ENCODE assay signal across 28 cellular contexts in the genomic region with DNA sequence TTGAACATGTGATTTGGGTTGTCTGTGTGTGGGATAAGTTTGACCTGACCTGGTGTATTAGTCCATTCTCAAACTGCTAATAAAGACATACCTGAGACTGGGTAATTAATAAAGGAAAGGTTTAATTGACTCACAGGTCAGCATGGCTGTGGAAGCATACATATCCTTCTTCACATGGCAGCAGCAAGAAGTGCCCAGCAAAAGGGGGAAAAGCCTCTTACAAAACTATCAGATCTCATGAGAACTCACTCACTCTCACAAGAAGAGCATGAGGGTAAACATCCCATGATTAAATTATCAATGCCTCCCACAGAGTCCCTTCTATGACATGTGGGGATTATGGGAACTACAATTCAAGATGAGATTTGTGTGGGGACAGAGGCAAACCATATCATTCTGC.
"Had no signal": no experiment of that assay in that cellular context is flagged by ENCODE, and none has a peak within 500 bp of the region (broad histone marks: within the 10 kb centered on the region; RNA-seq: fewer than 3 reads in every experiment).

No MANE protein-coding gene starts in this region.

- H3K27me3 ChIP-seq: ovary, right lobe of liver, sigmoid colon, stomach, thyroid gland, tibial nerve, upper lobe of left lung, vagina had no signal

- H3K9ac ChIP-seq: parathyroid adenoma had no signal

- ATAC-seq: natural killer cell treated with Interleukin-12 subunit alpha and Interleukin-12 subunit beta and Interleukin-15 and Interleukin-18, amount 100 ng/mL, for 72 hours; psoas muscle; right cardiac atrium; right lobe of liver; stimulated activated effector memory CD8-positive, alpha-beta T cell treated with anti-CD3 and anti-CD28 coated beads, Interleukin-12 subunit alpha, Interleukin-12 subunit beta, amount 100 ng/mL, for 72 hours; stimulated activated naive B cell treated with anti-CD40 and anti-IgM and Interleukin-4, amounts not matched to agents 10 μg/mL and 1 μg/mL and 100 μg/mL, for 72 hours had no signal

- H3K27ac Mint-ChIP-seq: natural killer cell treated with Interleukin-12 subunit alpha and Interleukin-12 subunit beta and Interleukin-15 and Interleukin-18, amount 100 ng/mL, for 72 hours; nephron progenitor cell; progenitor cell of endocrine pancreas; stimulated activated effector memory CD8-positive, alpha-beta T cell treated with anti-CD3 and anti-CD28 coated beads, Interleukin-12 subunit alpha, Interleukin-12 subunit beta, amount 100 ng/mL, for 72 hours; stimulated activated naive B cell treated with anti-CD40 and anti-IgM and Interleukin-4, amounts not matched to agents 10 μg/mL and 1 μg/mL and 100 μg/mL, for 72 hours; stimulated activated naive CD8-positive, alpha-beta T cell treated with anti-CD3 and anti-CD28 coated beads, Interleukin-15, Interleukin-2, amounts not matched to agents 100 ng/mL and 50 ng/mL, for 24 hours had no signal

- H3K9me3 Mint-ChIP-seq: stimulated activated effector memory CD8-positive, alpha-beta T cell treated with anti-CD3 and anti-CD28 coated beads, Interleukin-12 subunit alpha, Interleukin-12 subunit beta, amount 100 ng/mL, for 72 hours; stimulated activated naive CD8-positive, alpha-beta T cell treated with anti-CD3 and anti-CD28 coated beads, Interleukin-15, Interleukin-2, amounts not matched to agents 100 ng/mL and 50 ng/mL, for 24 hours had no signal

- H3K36me3 ChIP-seq: ovary, right lobe of liver, sigmoid colon, stomach, thoracic aorta, thyroid gland, tibial nerve, upper lobe of left lung, vagina had no signal

- H3K36me3 Mint-ChIP-seq: natural killer cell treated with Interleukin-12 subunit alpha and Interleukin-12 subunit beta and Interleukin-15 and Interleukin-18, amount 100 ng/mL, for 72 hours; stimulated activated effector memory CD8-positive, alpha-beta T cell treated with anti-CD3 and anti-CD28 coated beads, Interleukin-12 subunit alpha, Interleukin-12 subunit beta, amount 100 ng/mL, for 72 hours; stimulated activated naive B cell treated with anti-CD40 and anti-IgM and Interleukin-4, amounts not matched to agents 10 μg/mL and 1 μg/mL and 100 μg/mL, for 72 hours had no signal

- H3K27ac ChIP-seq: ovary, parathyroid adenoma, psoas muscle, right lobe of liver, sigmoid colon, stomach, thoracic aorta, thyroid gland, tibial nerve, upper lobe of left lung, vagina had no signal

- H3K4me3 ChIP-seq: ovary, psoas muscle, right lobe of liver, sigmoid colon, stomach, thoracic aorta, thyroid gland, tibial nerve, upper lobe of left lung, vagina had no signal

- H3K4me1 Mint-ChIP-seq: stimulated activated effector memory CD8-positive, alpha-beta T cell treated with anti-CD3 and anti-CD28 coated beads, Interleukin-12 subunit alpha, Interleukin-12 subunit beta, amount 100 ng/mL, for 72 hours; stimulated activated naive B cell treated with anti-CD40 and anti-IgM and Interleukin-4, amounts not matched to agents 10 μg/mL and 1 μg/mL and 100 μg/mL, for 72 hours had no signal

- H3K9me3 ChIP-seq: ovary, psoas muscle, right lobe of liver, sigmoid colon, stomach, thoracic aorta, thyroid gland, tibial nerve, upper lobe of left lung, vagina had no signal

- DNase-seq: nephron progenitor cell; occipital lobe; ovary; posterior cingulate gyrus; psoas muscle; right cardiac atrium; right lobe of liver; sigmoid colon; small intestine; stimulated activated CD4-positive, alpha-beta T cell treated with anti-CD3 and anti-CD28 coated beads, Interleukin-15, amount 100 ng/mL, for 24 hours; stimulated activated CD4-positive, alpha-beta T cell treated with anti-CD3 and anti-CD28 coated beads, Interleukin-2, amount 100 ng/mL, for 24 hours; stimulated activated CD4-positive, alpha-beta T cell treated with anti-CD3 and anti-CD28 coated beads, Interleukin-2, amount 100 ng/mL, for 48 hours; stimulated activated CD4-positive, alpha-beta T cell treated with anti-CD3 and anti-CD28 coated beads, Interleukin-4, amount 100 ng/mL, for 24 hours; stimulated activated naive B cell treated with anti-CD40 and anti-IgM and Interleukin-4, amounts not matched to agents 10 μg/mL and 1 μg/mL and 100 μg/mL, for 72 hours; stimulated activated naive CD4-positive, alpha-beta T cell treated with Interleukin-2 at 50 U/mL for 16 hours; stomach; thyroid gland; trophoblast cell; upper lobe of left lung had no signal

- H3K27me3 Mint-ChIP-seq: natural killer cell treated with Interleukin-12 subunit alpha and Interleukin-12 subunit beta and Interleukin-15 and Interleukin-18, amount 100 ng/mL, for 72 hours; progenitor cell of endocrine pancreas had no signal

- H3K79me2 ChIP-seq: parathyroid adenoma had no signal

- H3K4me3 Mint-ChIP-seq: natural killer cell treated with Interleukin-12 subunit alpha and Interleukin-12 subunit beta and Interleukin-15 and Interleukin-18, amount 100 ng/mL, for 72 hours; nephron progenitor cell; neural crest cell; stimulated activated effector memory CD8-positive, alpha-beta T cell treated with anti-CD3 and anti-CD28 coated beads, Interleukin-12 subunit alpha, Interleukin-12 subunit beta, amount 100 ng/mL, for 72 hours; stimulated activated naive B cell treated with anti-CD40 and anti-IgM and Interleukin-4, amounts not matched to agents 10 μg/mL and 1 μg/mL and 100 μg/mL, for 72 hours; stimulated activated naive CD8-positive, alpha-beta T cell treated with anti-CD3 and anti-CD28 coated beads, Interleukin-15, Interleukin-2, amounts not matched to agents 100 ng/mL and 50 ng/mL, for 24 hours had no signal

- H3K4me1 ChIP-seq: parathyroid adenoma, psoas muscle, right lobe of liver, sigmoid colon, stomach, thyroid gland, tibial nerve, upper lobe of left lung, vagina had no signal
